In genomic region chr17:77234695-77235094, GRCh38 we compare ENCODE assay signal across 11 cellular contexts.
A peak's percentile ranks its signal among the peaks of the same experiment; 100 is the strongest.
DNase-seq lines count a peak whose midpoint lies in the region; ATAC-seq, FAIRE-seq and TF ChIP-seq lines count a peak whose summit lies in the region.
"Had no signal": no experiment of that assay in that cellular context is flagged by ENCODE, and none has a peak within 500 bp of the region (broad histone marks: within the 10 kb centered on the region; RNA-seq: fewer than 3 reads in every experiment).

No MANE protein-coding gene starts in this region.

- no peak for ATAC-seq in naive thymus-derived CD4-positive, alpha-beta T cell
- ATAC-seq in upper lobe of right lung (no peak), HG02678 (IDR thresholded peaks at IDR 0.05; ENCODE audit: unreplicated experiment) (no peak), GM18505 (IDR thresholded peaks at IDR 0.05; ENCODE audit: unreplicated experiment) (no peak)
- ATAC-seq: left lobe of liver, WTC11 had no signal

- H3K4me3 ChIP-seq in astrocyte (ENCODE audit: insufficient read depth, low read depth, low read length) (no peak overlapping the region), upper lobe of right lung (no peak overlapping the region)
- no peak overlapping the region for H3K4me3 ChIP-seq in naive thymus-derived CD4-positive, alpha-beta T cell (ENCODE audit: low read length)

- H3K27me3 ChIP-seq in astrocyte (ENCODE audit: insufficient read depth, low read length) (no peaks in the 10 kb centered on the region), upper lobe of right lung (no peaks in the 10 kb centered on the region)
- no peaks in the 10 kb centered on the region for H3K27me3 ChIP-seq in naive thymus-derived CD4-positive, alpha-beta T cell (ENCODE audit: control insufficient read depth in 2 of 2, insufficient read depth in 2 of 2, low read length in 2 of 2)

- H4K20me1 ChIP-seq in astrocyte (ENCODE audit: insufficient read depth, low read length), result no peaks in the 10 kb centered on the region

- no peak overlapping the region for H3K9ac ChIP-seq in astrocyte (ENCODE audit: low read length)

- H3K4me2 ChIP-seq in astrocyte (ENCODE audit: low read length), result no peak overlapping the region

- no peak for FAIRE-seq in astrocyte (lab: Jason Lieb, UNC)

- H3K36me3 Mint-ChIP-seq in activated naive CD4-positive, alpha-beta T cell treated with anti-CD3 and anti-CD28 coated beads, Interleukin-2, amount 50 U/mL, for 24 hours, result no peaks in the 10 kb centered on the region
- H3K36me3 Mint-ChIP-seq in astrocyte (ENCODE audit: low read depth, unreplicated experiment), result peaks cover 10% of the 10 kb centered on the region
- H3K36me3 Mint-ChIP-seq in naive thymus-derived CD4-positive, alpha-beta T cell, result peaks cover 0 to 4% (median 0%) of the 10 kb centered on the region in 5 donors
- H3K36me3 Mint-ChIP-seq: WTC11 had no signal

- H3K9me3 Mint-ChIP-seq in activated naive CD4-positive, alpha-beta T cell treated with anti-CD3 and anti-CD28 coated beads, Interleukin-2, amount 50 U/mL, for 24 hours, result no peaks in the 10 kb centered on the region
- H3K9me3 Mint-ChIP-seq in astrocyte (ENCODE audit: unreplicated experiment), result peaks cover 12% of the 10 kb centered on the region
- H3K9me3 Mint-ChIP-seq in naive thymus-derived CD4-positive, alpha-beta T cell, result peaks cover 0 to 3% (median 0%) of the 10 kb centered on the region in 11 donors

- peak overlapping the region; percentile 52 for H3K27ac Mint-ChIP-seq in activated naive CD4-positive, alpha-beta T cell treated with anti-CD3 and anti-CD28 coated beads, Interleukin-2, amount 50 U/mL, for 24 hours
- H3K27ac Mint-ChIP-seq in astrocyte (ENCODE audit: unreplicated experiment), result no peak overlapping the region
- peak overlapping the region in 3 of 9 donors; percentile 14 to 77 (median 68) for H3K27ac Mint-ChIP-seq in naive thymus-derived CD4-positive, alpha-beta T cell
- H3K27ac Mint-ChIP-seq: WTC11 had no signal

- no peak overlapping the region for H2AFZ ChIP-seq in astrocyte (ENCODE audit: low read depth, low read length)

- intact Hi-C loops in naive thymus-derived CD4-positive, alpha-beta T cell (cut with micrococcal nuclease), result loop anchor here in 1 of 2 donors (10.0 kb wide), 1 partner anchor 50 kb away; no protein-coding TSS in a partner anchor
- intact Hi-C loops in upper lobe of right lung (cut with DNase I), result no loop called here

- no peak for TF ChIP-seq POLR2A in GM18505 (IDR thresholded peaks at IDR 0.05; ENCODE audit: borderline replicate concordance, extremely low read depth, insufficient read depth, insufficient read length)

- POLR2A ChIA-PET in naive thymus-derived CD4-positive, alpha-beta T cell (lab: Charles Lee), result interaction anchor here (0.7 kb wide), 1 partner anchor 165 kb away, joined by 3 read pairs; no protein-coding TSS in a partner anchor

- TF ChIP-seq CTCF in astrocyte (IDR thresholded peaks at IDR 0.05; ENCODE audit: insufficient read depth, low read depth, low read length) (no peak), upper lobe of right lung (IDR thresholded peaks at IDR 0.05) (no peak)

- peaks cover 8% of the 10 kb centered on the region for H3K9me3 ChIP-seq in astrocyte (ENCODE audit: insufficient read depth, low read depth, low read length)
- H3K9me3 ChIP-seq in naive thymus-derived CD4-positive, alpha-beta T cell (ENCODE audit: control insufficient read depth in 2 of 3, low read length in 3 of 3), result no peaks in the 10 kb centered on the region
- H3K9me3 ChIP-seq in upper lobe of right lung, result no peaks in the 10 kb centered on the region

- H3K27ac ChIP-seq in astrocyte (ENCODE audit: low read depth, low read length) (peak overlapping the region; percentile 7), upper lobe of right lung (peak overlapping the region; percentile 65)
- H3K27ac ChIP-seq in naive thymus-derived CD4-positive, alpha-beta T cell (ENCODE audit: low read depth, low read length), result no peak overlapping the region

- H3K27me3 Mint-ChIP-seq in activated naive CD4-positive, alpha-beta T cell treated with anti-CD3 and anti-CD28 coated beads, Interleukin-2, amount 50 U/mL, for 24 hours, result no peaks in the 10 kb centered on the region
- H3K27me3 Mint-ChIP-seq in astrocyte (ENCODE audit: low read depth, unreplicated experiment), result no peaks in the 10 kb centered on the region
- H3K27me3 Mint-ChIP-seq in naive thymus-derived CD4-positive, alpha-beta T cell, result no peaks in the 10 kb centered on the region

- DNase-seq in activated naive CD4-positive, alpha-beta T cell treated with Interleukin-2 at 50 U/mL for 16 hours, result no peak
- DNase-seq in astrocyte (ENCODE audit: low read depth) (no peak), upper lobe of right lung (no peak), NCI-H1048 (lab: John Stamatoyannopoulos, UW) (no peak)
- no peak for DNase-seq in naive thymus-derived CD4-positive, alpha-beta T cell
- DNase-seq: NCI-H1092 had no signal

- H3K36me3 ChIP-seq in astrocyte (ENCODE audit: insufficient read depth, low read length), result no peaks in the 10 kb centered on the region
- H3K36me3 ChIP-seq in naive thymus-derived CD4-positive, alpha-beta T cell (ENCODE audit: control insufficient read depth in 2 of 3, insufficient read depth in 3 of 3, low read length in 3 of 3), result no peaks in the 10 kb centered on the region
- H3K36me3 ChIP-seq in upper lobe of right lung, result no peaks in the 10 kb centered on the region

- CTCF ChIA-PET in naive thymus-derived CD4-positive, alpha-beta T cell (lab: Charles Lee), result interaction anchor here (1.0 to 2.4 kb wide), 2 partner anchors 146 to 176 kb away, joined by 3 to 5 read pairs; no protein-coding TSS in a partner anchor

- peak overlapping the region; percentile 83 for H3K4me3 Mint-ChIP-seq in activated naive CD4-positive, alpha-beta T cell treated with anti-CD3 and anti-CD28 coated beads, Interleukin-2, amount 50 U/mL, for 24 hours
- no peak overlapping the region for H3K4me3 Mint-ChIP-seq in astrocyte (ENCODE audit: unreplicated experiment)
- peak overlapping the region; percentile 25 to 84 (median 76) for H3K4me3 Mint-ChIP-seq in naive thymus-derived CD4-positive, alpha-beta T cell
- H3K4me3 Mint-ChIP-seq: WTC11 had no signal

- H3K4me1 ChIP-seq in astrocyte (ENCODE audit: insufficient read depth, low read length) (peaks cover 5% of the 10 kb centered on the region), upper lobe of right lung (peaks cover 18% of the 10 kb centered on the region)
- no peaks in the 10 kb centered on the region for H3K4me1 ChIP-seq in naive thymus-derived CD4-positive, alpha-beta T cell (ENCODE audit: control insufficient read depth in 2 of 2, insufficient read depth in 2 of 2, low read length in 2 of 2)

- no peaks in the 10 kb centered on the region for H3K79me2 ChIP-seq in astrocyte (ENCODE audit: insufficient read depth, low read length)

- peaks cover 9% of the 10 kb centered on the region for H3K4me1 Mint-ChIP-seq in activated naive CD4-positive, alpha-beta T cell treated with anti-CD3 and anti-CD28 coated beads, Interleukin-2, amount 50 U/mL, for 24 hours
- peaks cover 4% of the 10 kb centered on the region for H3K4me1 Mint-ChIP-seq in astrocyte (ENCODE audit: low read depth, unreplicated experiment)
- H3K4me1 Mint-ChIP-seq in naive thymus-derived CD4-positive, alpha-beta T cell, result peaks cover 5 to 22% (median 9%) of the 10 kb centered on the region in 7 donors
